8 cellular contexts compared by ENCODE assay signal in genomic region chr9:124133752-124134151, GRCh38.
DNase-seq lines count a peak whose midpoint lies in the region; TF ChIP-seq lines count a peak whose summit lies in the region.

No MANE protein-coding gene starts in this region.

- CTCF ChIA-PET in RWPE1 (lab: Yijun Ruan, JAX), result interaction anchor here (0.5 kb wide), 1 partner anchor 130 kb away, joined by 3 read pairs; no protein-coding TSS in a partner anchor

- peak; percentile 67 for DNase-seq in activated effector memory CD4-positive, alpha-beta T cell treated with anti-CD3 and anti-CD28 coated beads, Interleukin-2, amount 50 U/mL, for 16 hours
- DNase-seq in activated effector memory CD4-positive, alpha-beta T cell treated with Interleukin-2 at 50 U/mL for 16 hours, result no peak
- DNase-seq in NOMO-1 (lab: John Stamatoyannopoulos, UW; ENCODE audit: unreplicated experiment in 2 of 2) (peak; percentile 15 to 16), epithelial cell of proximal tubule (ENCODE audit: low read depth) (no peak), pons (ENCODE audit: low spot score) (peak; percentile 59), DMS79 (lab: John Stamatoyannopoulos, UW) (no peak), NCI-H2107 treated with DMSO at 0.1 percent for 48 hours (lab: John Stamatoyannopoulos, UW; ENCODE audit: unreplicated experiment) (no peak), RWPE1 (ENCODE audit: low spot score) (no peak)

- POLR2A ChIA-PET in RWPE1 (lab: Yijun Ruan, JAX; ENCODE audit: low non-redundant PET), result no interaction called here

- H3K27ac ChIP-seq in RWPE1, result no peak overlapping the region

- TF ChIP-seq CTCF in epithelial cell of proximal tubule (conservative IDR thresholded peaks at IDR 0.05; ENCODE audit: low read depth, low read length) (peak; percentile 63), RWPE1 (conservative IDR thresholded peaks at IDR 0.05; ENCODE audit: low read depth) (no peak)

- H3K4me3 ChIP-seq in epithelial cell of proximal tubule (ENCODE audit: low read depth, low read length), result no peak overlapping the region

Comparison
In these comparisons a context has a peak if more than half of its experiments do, and no peak if none do; other contexts are left out.
1. DNase-seq: peak in activated effector memory CD4-positive, alpha-beta T cell treated with anti-CD3 and anti-CD28 coated beads, Interleukin-2, amount 50 U/mL, for 16 hours (single experiment), NOMO-1 (2 of 2) and pons (single experiment); none in activated effector memory CD4-positive, alpha-beta T cell treated with Interleukin-2 at 50 U/mL for 16 hours (single experiment), epithelial cell of proximal tubule (single experiment), DMS79 (single experiment), NCI-H2107 treated with DMSO at 0.1 percent for 48 hours (single experiment) and RWPE1 (single experiment).